23 cellular contexts compared by ENCODE assay signal in the genomic region with DNA sequence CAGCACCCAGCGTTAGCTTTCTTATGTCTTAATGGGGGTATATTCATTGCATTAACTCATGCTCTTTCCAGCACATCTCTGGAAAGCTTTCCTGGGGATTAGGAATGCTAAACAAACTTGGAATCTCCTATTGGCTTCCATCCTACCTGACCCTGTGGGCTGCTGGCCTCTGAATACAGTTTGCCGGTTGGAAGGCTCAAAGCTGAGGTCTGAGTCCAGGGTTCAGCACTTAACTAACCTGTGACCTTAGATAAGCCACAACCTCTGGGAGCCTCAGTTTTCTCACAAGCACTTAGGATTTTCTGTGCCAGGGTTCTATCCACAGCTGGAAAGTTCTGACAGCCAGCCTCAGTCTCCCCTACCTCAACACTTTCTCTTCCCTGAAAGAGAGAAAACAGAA. TPM values are rescaled to one million over a fixed set of nuclear protein-coding genes. Genes with fewer than 3 reads are reported as not detected.
"Had no signal": no experiment of that assay in that cellular context is flagged by ENCODE, and none has a peak within 500 bp of the region (broad histone marks: within the 10 kb centered on the region; RNA-seq: fewer than 3 reads in every experiment).

No MANE protein-coding gene starts in this region.

- H3K36me3 ChIP-seq: colonic mucosa, esophagus squamous epithelium, gastrocnemius medialis, heart right ventricle, left ventricle myocardium inferior, lower lobe of right lung had no signal

- H3K27me3 ChIP-seq: colonic mucosa had no signal

- H3K27ac ChIP-seq: colonic mucosa, epithelial cell of prostate, esophagus squamous epithelium, gastrocnemius medialis, heart right ventricle, left ventricle myocardium inferior, lower lobe of right lung had no signal

- ATAC-seq: effector memory CD8-positive, alpha-beta T cell; esophagus mucosa; gastrocnemius medialis; heart right ventricle; left cardiac atrium; lower lobe of right lung; mucosa of descending colon had no signal

- H3K4me1 ChIP-seq: colonic mucosa, gastrocnemius medialis had no signal

- H3K9me3 ChIP-seq: colonic mucosa, esophagus squamous epithelium, gastrocnemius medialis, heart right ventricle, left ventricle myocardium inferior, lower lobe of right lung, mucosa of descending colon had no signal

- H3K4me3 ChIP-seq: colonic mucosa, esophagus squamous epithelium, gastrocnemius medialis, heart right ventricle, left ventricle myocardium inferior, lower lobe of right lung, mucosa of descending colon had no signal

- DNase-seq: colonic mucosa; cortex of kidney; effector CD8-positive, alpha-beta T cell; effector memory CD8-positive, alpha-beta T cell; endodermal cell; erythroblast; esophagus squamous epithelium; foreskin fibroblast; foreskin melanocyte; gastrocnemius medialis; glutamatergic neuron; head of caudate nucleus; heart right ventricle; hippocampal formation; left cardiac atrium; left ventricle myocardium inferior; lower lobe of right lung; mesenchymal stem cell; mucosa of descending colon; naive B cell had no signal

RNA-seq across cellular contexts. Expression of gene RND1, which starts 12.9 kb away (rescaled TPM):
- total RNA-seq: myocyte had no signal
